ENCODE assay signal across 1 cellular context in genomic region chr11:34028407-34028804, GRCh38.
TF ChIP-seq lines count a peak whose summit lies in the region.

No MANE protein-coding gene starts in this region.

TF ChIP-seq in HepG2, 621 proteins besides CTCF, POLR2A, EP300 and RAD21 (continued from another document):
- TF ChIP-seq ATF2 (CRISPR knock-in tag; IDR thresholded peaks at IDR 0.05) = peak; percentile 5; the same call in 1 of the 2 replicates
- TF ChIP-seq ZNF501 (CRISPR knock-in tag; IDR thresholded peaks at IDR 0.05) = 0 out of 2 replicates have a peak, but pooled peaks have one; percentile 25
